In genomic region chr13:100130092-100130491, GRCh38 we compare ENCODE assay signal across 11 cellular contexts. TPM values are rescaled to one million over a fixed set of nuclear protein-coding genes. Genes with fewer than 3 reads are reported as not detected.
A peak's percentile ranks its signal among the peaks of the same experiment; 100 is the strongest.
DNase-seq lines count a peak whose midpoint lies in the region; ATAC-seq and TF ChIP-seq lines count a peak whose summit lies in the region.
"Had no signal": no experiment of that assay in that cellular context is flagged by ENCODE, and none has a peak within 500 bp of the region (broad histone marks: within the 10 kb centered on the region; RNA-seq: fewer than 3 reads in every experiment).

No MANE protein-coding gene starts in this region.

- H3K4me3 Mint-ChIP-seq in activated CD8-positive, alpha-beta memory T cell treated with anti-CD3 and anti-CD28 coated beads, Interleukin-2, amount 10 ng/mL, durations not matched to agents 7 days and 5 days = no peak overlapping the region
- H3K4me3 Mint-ChIP-seq in WTC11 = no peak overlapping the region
- no peak overlapping the region for H3K4me3 Mint-ChIP-seq in stimulated activated naive B cell treated with anti-CD40 and anti-IgM and Interleukin-4, amounts not matched to agents 10 μg/mL and 1 μg/mL and 100 μg/mL, for 72 hours

- intact Hi-C loops in right cardiac atrium (cut with DNase I) = no loop called here

- H3K27me3 ChIP-seq in right cardiac atrium (ENCODE audit: control insufficient read depth, insufficient read depth) = no peaks in the 10 kb centered on the region

- CTCF ChIA-PET in activated CD8-positive, alpha-beta memory T cell treated with anti-CD3 and anti-CD28 coated beads, Interleukin-2, amount 10 ng/mL, durations not matched to agents 7 days and 5 days (lab: Charles Lee) = no interaction called here
- CTCF ChIA-PET in WTC11 (lab: Charles Lee) = interaction anchor here (0.6 kb wide), 1 partner anchor 17 kb away, joined by 3 read pairs; no protein-coding TSS in a partner anchor

- no peak for ATAC-seq in activated CD8-positive, alpha-beta memory T cell treated with anti-CD3 and anti-CD28 coated beads, Interleukin-2, amount 10 ng/mL, durations not matched to agents 7 days and 5 days
- ATAC-seq in WTC11 (peak; percentile 75), right cardiac atrium (peak; percentile 57 to 65)
- ATAC-seq in stimulated activated naive B cell treated with anti-CD40 and anti-IgM and Interleukin-4, amounts not matched to agents 10 μg/mL and 1 μg/mL and 100 μg/mL, for 72 hours (replicated peaks) = no peak

- H3K4me1 ChIP-seq in right cardiac atrium (ENCODE audit: control insufficient read depth, insufficient read depth, low read length) = no peaks in the 10 kb centered on the region

- H3K9me3 ChIP-seq in right cardiac atrium (ENCODE audit: control insufficient read depth, low read length) = no peaks in the 10 kb centered on the region

- POLR2A ChIA-PET in WTC11 (lab: Charles Lee) = no interaction called here

- DNase-seq in activated CD8-positive, alpha-beta memory T cell treated with anti-CD3 and anti-CD28 coated beads, Interleukin-2, amount 10 ng/mL, durations not matched to agents 7 days and 5 days = no peak
- DNase-seq in activated CD8-positive, alpha-beta memory T cell treated with anti-CD3 and anti-CD28 coated beads for 24 hours = no peak
- DNase-seq in WTC11 (ENCODE audit: low spot score) (no peak), right cardiac atrium (peak in 1 of 3 donors; percentile 49), SIG-M5 treated with dmso at 0.1 percent for 504 hours (lab: John Stamatoyannopoulos, UW; ENCODE audit: unreplicated experiment) (no peak), HK-2 (ENCODE audit: unreplicated experiment) (no peak), glomerular visceral epithelial cell (ENCODE audit: extremely low spot score) (no peak)
- DNase-seq in stimulated activated naive B cell treated with anti-CD40 and anti-IgM and Interleukin-4, amounts not matched to agents 10 μg/mL and 1 μg/mL and 100 μg/mL, for 72 hours = no peak
- DNase-seq: activated naive CD4-positive, alpha-beta T cell treated with Interleukin-2 at 50 U/mL for 16 hours; NCI-H2227 treated with DMSO at 0.1 percent for 48 hours; SHP77 had no signal

- no peak overlapping the region for H3K27ac ChIP-seq in right cardiac atrium (ENCODE audit: low read length)

- no peaks in the 10 kb centered on the region for H3K9me3 Mint-ChIP-seq in activated CD8-positive, alpha-beta memory T cell treated with anti-CD3 and anti-CD28 coated beads, Interleukin-2, amount 10 ng/mL, durations not matched to agents 7 days and 5 days (ENCODE audit: low read depth)
- H3K9me3 Mint-ChIP-seq in WTC11 = no peaks in the 10 kb centered on the region
- H3K9me3 Mint-ChIP-seq in stimulated activated naive B cell treated with anti-CD40 and anti-IgM and Interleukin-4, amounts not matched to agents 10 μg/mL and 1 μg/mL and 100 μg/mL, for 72 hours = no peaks in the 10 kb centered on the region

- H3K36me3 Mint-ChIP-seq in activated CD8-positive, alpha-beta memory T cell treated with anti-CD3 and anti-CD28 coated beads, Interleukin-2, amount 10 ng/mL, durations not matched to agents 7 days and 5 days = peaks cover 17% of the 10 kb centered on the region
- H3K36me3 Mint-ChIP-seq in WTC11 = peaks cover 5% of the 10 kb centered on the region; the same call in 1 of the 2 replicates
- peaks cover 4 to 12% of the 10 kb centered on the region in 2 donors for H3K36me3 Mint-ChIP-seq in stimulated activated naive B cell treated with anti-CD40 and anti-IgM and Interleukin-4, amounts not matched to agents 10 μg/mL and 1 μg/mL and 100 μg/mL, for 72 hours

- H3K4me1 Mint-ChIP-seq in activated CD8-positive, alpha-beta memory T cell treated with anti-CD3 and anti-CD28 coated beads, Interleukin-2, amount 10 ng/mL, durations not matched to agents 7 days and 5 days = peaks cover 33% of the 10 kb centered on the region
- H3K4me1 Mint-ChIP-seq in WTC11 = peaks cover 45% of the 10 kb centered on the region
- peaks cover 15 to 16% of the 10 kb centered on the region in 2 donors for H3K4me1 Mint-ChIP-seq in stimulated activated naive B cell treated with anti-CD40 and anti-IgM and Interleukin-4, amounts not matched to agents 10 μg/mL and 1 μg/mL and 100 μg/mL, for 72 hours

- WGBS in right cardiac atrium = 31% methylated on average over 1 of the region's 1 CpG

- no peak for TF ChIP-seq CTCF in WTC11 (IDR thresholded peaks at IDR 0.05)

- H3K27me3 Mint-ChIP-seq in activated CD8-positive, alpha-beta memory T cell treated with anti-CD3 and anti-CD28 coated beads, Interleukin-2, amount 10 ng/mL, durations not matched to agents 7 days and 5 days = no peaks in the 10 kb centered on the region
- no peaks in the 10 kb centered on the region for H3K27me3 Mint-ChIP-seq in WTC11 (ENCODE audit: low read depth)
- no peaks in the 10 kb centered on the region for H3K27me3 Mint-ChIP-seq in stimulated activated naive B cell treated with anti-CD40 and anti-IgM and Interleukin-4, amounts not matched to agents 10 μg/mL and 1 μg/mL and 100 μg/mL, for 72 hours

- peak overlapping the region; percentile 37 for H3K27ac Mint-ChIP-seq in activated CD8-positive, alpha-beta memory T cell treated with anti-CD3 and anti-CD28 coated beads, Interleukin-2, amount 10 ng/mL, durations not matched to agents 7 days and 5 days
- peak overlapping the region; percentile 66 for H3K27ac Mint-ChIP-seq in WTC11
- H3K27ac Mint-ChIP-seq in stimulated activated naive B cell treated with anti-CD40 and anti-IgM and Interleukin-4, amounts not matched to agents 10 μg/mL and 1 μg/mL and 100 μg/mL, for 72 hours = peak overlapping the region; percentile 32

- H3K4me3 ChIP-seq in right cardiac atrium (ENCODE audit: low read length) = no peak overlapping the region

TF ChIP-seq in WTC11, 78 proteins besides CTCF, POLR2A, EP300 and RAD21 (continues in another document):
- TF ChIP-seq NFATC4 (CRISPR knock-in tag; IDR thresholded peaks at IDR 0.05) (no peak), NR1H2 (CRISPR knock-in tag; IDR thresholded peaks at IDR 0.05) (no peak), CDX4 (CRISPR knock-in tag; IDR thresholded peaks at IDR 0.05; ENCODE audit: borderline replicate concordance) (no peak), NFE2L1 (CRISPR knock-in tag; IDR thresholded peaks at IDR 0.05) (no peak)
- TF ChIP-seq, protein P1, sequence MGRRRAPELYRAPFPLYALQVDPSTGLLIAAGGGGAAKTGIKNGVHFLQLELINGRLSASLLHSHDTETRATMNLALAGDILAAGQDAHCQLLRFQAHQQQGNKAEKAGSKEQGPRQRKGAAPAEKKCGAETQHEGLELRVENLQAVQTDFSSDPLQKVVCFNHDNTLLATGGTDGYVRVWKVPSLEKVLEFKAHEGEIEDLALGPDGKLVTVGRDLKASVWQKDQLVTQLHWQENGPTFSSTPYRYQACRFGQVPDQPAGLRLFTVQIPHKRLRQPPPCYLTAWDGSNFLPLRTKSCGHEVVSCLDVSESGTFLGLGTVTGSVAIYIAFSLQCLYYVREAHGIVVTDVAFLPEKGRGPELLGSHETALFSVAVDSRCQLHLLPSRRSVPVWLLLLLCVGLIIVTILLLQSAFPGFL (CRISPR knock-in tag; IDR thresholded peaks at IDR 0.05; ENCODE audit: borderline replicate concordance) = no peak
- TF ChIP-seq, protein P2, sequence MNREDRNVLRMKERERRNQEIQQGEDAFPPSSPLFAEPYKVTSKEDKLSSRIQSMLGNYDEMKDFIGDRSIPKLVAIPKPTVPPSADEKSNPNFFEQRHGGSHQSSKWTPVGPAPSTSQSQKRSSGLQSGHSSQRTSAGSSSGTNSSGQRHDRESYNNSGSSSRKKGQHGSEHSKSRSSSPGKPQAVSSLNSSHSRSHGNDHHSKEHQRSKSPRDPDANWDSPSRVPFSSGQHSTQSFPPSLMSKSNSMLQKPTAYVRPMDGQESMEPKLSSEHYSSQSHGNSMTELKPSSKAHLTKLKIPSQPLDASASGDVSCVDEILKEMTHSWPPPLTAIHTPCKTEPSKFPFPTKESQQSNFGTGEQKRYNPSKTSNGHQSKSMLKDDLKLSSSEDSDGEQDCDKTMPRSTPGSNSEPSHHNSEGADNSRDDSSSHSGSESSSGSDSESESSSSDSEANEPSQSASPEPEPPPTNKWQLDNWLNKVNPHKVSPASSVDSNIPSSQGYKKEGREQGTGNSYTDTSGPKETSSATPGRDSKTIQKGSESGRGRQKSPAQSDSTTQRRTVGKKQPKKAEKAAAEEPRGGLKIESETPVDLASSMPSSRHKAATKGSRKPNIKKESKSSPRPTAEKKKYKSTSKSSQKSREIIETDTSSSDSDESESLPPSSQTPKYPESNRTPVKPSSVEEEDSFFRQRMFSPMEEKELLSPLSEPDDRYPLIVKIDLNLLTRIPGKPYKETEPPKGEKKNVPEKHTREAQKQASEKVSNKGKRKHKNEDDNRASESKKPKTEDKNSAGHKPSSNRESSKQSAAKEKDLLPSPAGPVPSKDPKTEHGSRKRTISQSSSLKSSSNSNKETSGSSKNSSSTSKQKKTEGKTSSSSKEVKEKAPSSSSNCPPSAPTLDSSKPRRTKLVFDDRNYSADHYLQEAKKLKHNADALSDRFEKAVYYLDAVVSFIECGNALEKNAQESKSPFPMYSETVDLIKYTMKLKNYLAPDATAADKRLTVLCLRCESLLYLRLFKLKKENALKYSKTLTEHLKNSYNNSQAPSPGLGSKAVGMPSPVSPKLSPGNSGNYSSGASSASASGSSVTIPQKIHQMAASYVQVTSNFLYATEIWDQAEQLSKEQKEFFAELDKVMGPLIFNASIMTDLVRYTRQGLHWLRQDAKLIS (CRISPR knock-in tag; IDR thresholded peaks at IDR 0.05; ENCODE audit: borderline replicate concordance) = no peak

RNA-seq across cellular contexts. Expression of gene PCCA, which starts 41.2 kb away (rescaled TPM):
- total RNA-seq in activated CD8-positive, alpha-beta memory T cell treated with anti-CD3 and anti-CD28 coated beads, Interleukin-2, amount 10 ng/mL, durations not matched to agents 7 days and 5 days = 10 to 100 TPM; 14.1 to 17.9 TPM
- total RNA-seq in WTC11 (2021) (52.8 to 68.3 TPM (median 66.2 TPM) in 3 replicates), right cardiac atrium (10 to 100 TPM; 49.6 to 56.2 (median 55.3) TPM)
- 35.6 TPM for polyA plus RNA-seq in right cardiac atrium

Comparison
In these comparisons a context has a peak if more than half of its experiments do, and no peak if none do; other contexts are left out.
1. ATAC-seq: peak in WTC11 (single experiment) and right cardiac atrium (2 of 2); none in activated CD8-positive, alpha-beta memory T cell treated with anti-CD3 and anti-CD28 coated beads, Interleukin-2, amount 10 ng/mL, durations not matched to agents 7 days and 5 days (single experiment) and stimulated activated naive B cell treated with anti-CD40 and anti-IgM and Interleukin-4, amounts not matched to agents 10 μg/mL and 1 μg/mL and 100 μg/mL, for 72 hours (0 of 2).
2. Peak in every context shown above with its lines, with median percentiles within 50 percentile points of each other: H3K27ac Mint-ChIP-seq.